21 cellular contexts compared by ENCODE assay signal in genomic region chr1:93801471-93801870, GRCh38.
DNase-seq lines count a peak whose midpoint lies in the region; ATAC-seq, FAIRE-seq and TF ChIP-seq lines count a peak whose summit lies in the region.
"Had no signal": no experiment of that assay in that cellular context is flagged by ENCODE, and none has a peak within 500 bp of the region (broad histone marks: within the 10 kb centered on the region; RNA-seq: fewer than 3 reads in every experiment).

No MANE protein-coding gene starts in this region.

- no peak overlapping the region for H3K27ac Mint-ChIP-seq in activated T-helper 17 cell treated with anti-CD3 and anti-CD28 coated beads, Interleukin-2, amount 50 U/mL, for 72 hours
- H3K27ac Mint-ChIP-seq: CD8-positive, alpha-beta T cell had no signal

- peak overlapping the region; percentile 16; the same call in 1 of the 2 replicates for H2BK120ac ChIP-seq in IMR-90 (ENCODE audit: low read depth, low read length)

- H3K36me3 Mint-ChIP-seq in activated T-helper 17 cell treated with anti-CD3 and anti-CD28 coated beads, Interleukin-2, amount 50 U/mL, for 72 hours (ENCODE audit: low read depth) = no peaks in the 10 kb centered on the region
- H3K36me3 Mint-ChIP-seq: CD8-positive, alpha-beta T cell had no signal

- no peak overlapping the region for H3K4ac ChIP-seq in IMR-90 (ENCODE audit: low read depth, low read length)

- BruUV-seq in IMR-90 (replicated peaks; lab: Mats Ljungman, UMichigan) = no TSS peak

- H3K9me1 ChIP-seq in IMR-90 (ENCODE audit: insufficient read depth, low read length) = peaks cover 3% of the 10 kb centered on the region; the same call in 1 of the 2 replicates
- H3K9me1 ChIP-seq in keratinocyte (ENCODE audit: control insufficient read depth, extremely low read depth, insufficient read depth, low read length) = no peaks in the 10 kb centered on the region

- DNase-seq in IMR-90 = peak; percentile 81
- DNase-seq in amniotic epithelial cell (ENCODE audit: low read depth) = peak; percentile 50
- DNase-seq in keratinocyte (ENCODE audit: low read depth, low spot score) = no peak
- no peak for DNase-seq in NCI-H1105 (lab: John Stamatoyannopoulos, UW)
- no peak for DNase-seq in D341Med (ENCODE audit: low spot score)
- DNase-seq: CD8-positive, alpha-beta T cell; GF-D8; KG1; NCI-H1417; NCI-H1694 treated with DMSO at 0.1 percent for 48 hours; NCI-H2081 treated with DMSO at 0.1 percent for 48 hours; NCI-H2171 treated with DMSO at 0.1 percent for 48 hours; NCI-H446; NCI-H526; OCI-M1; Right ventricle myocardium superior had no signal

- H3K14ac ChIP-seq in IMR-90 (replicated peaks; ENCODE audit: low read depth, low read length) = no peak overlapping the region

- WGBS in IMR-90 (ENCODE audit: extremely low coverage in 2 of 2, insufficient read length in 1 of 2), 2 experiments = no CpG with 5 or more reads among the region's 5 CpGs

- peaks cover 0 to 7% of the 10 kb centered on the region in 2 experiments; a peak in 2 of 4 replicates for H3K79me1 ChIP-seq in IMR-90 (ENCODE audit: low read depth in 1 of 2, low read length in 2 of 2)

- TF ChIP-seq POLR2A in IMR-90 (IDR thresholded peaks at IDR 0.05; ENCODE audit: low read depth, low read length) = no peak

- H3K4me1 Mint-ChIP-seq in activated T-helper 17 cell treated with anti-CD3 and anti-CD28 coated beads, Interleukin-2, amount 50 U/mL, for 72 hours = no peaks in the 10 kb centered on the region

- TF ChIP-seq RAD21 in IMR-90 (IDR thresholded peaks at IDR 0.05; ENCODE audit: low read length) = no peak

- H4K5ac ChIP-seq in IMR-90 (ENCODE audit: low read depth, low read length) = no peak overlapping the region

- no peak overlapping the region for H3K18ac ChIP-seq in IMR-90 (ENCODE audit: low read depth, low read length)

- in situ Hi-C loops in IMR-90 (cut with MboI; ENCODE audit: low sequenced_read_pairs) = no loop called here

- H3K27me3 ChIP-seq in IMR-90 (ENCODE audit: control insufficient read depth, insufficient read depth, low read length) = no peaks in the 10 kb centered on the region
- H3K27me3 ChIP-seq in keratinocyte (ENCODE audit: control insufficient read depth, extremely low read depth, insufficient read depth, low read length) = no peaks in the 10 kb centered on the region
- H3K27me3 ChIP-seq: BLaER1 had no signal

- H3K9me3 ChIP-seq in IMR-90 (ENCODE audit: control insufficient read depth, insufficient read depth, low read length) (no peaks in the 10 kb centered on the region), keratinocyte (ENCODE audit: control insufficient read depth, low read depth, low read length) (no peaks in the 10 kb centered on the region)

- FAIRE-seq in keratinocyte (lab: Jason Lieb, UNC) = peak; percentile 32
- FAIRE-seq: GM19239, H1 had no signal

- H3K27me3 Mint-ChIP-seq in activated T-helper 17 cell treated with anti-CD3 and anti-CD28 coated beads, Interleukin-2, amount 50 U/mL, for 72 hours = peaks cover 4% of the 10 kb centered on the region

- H3K79me2 ChIP-seq in keratinocyte (ENCODE audit: control insufficient read depth, insufficient read depth, low read length) = no peaks in the 10 kb centered on the region

- no peaks in the 10 kb centered on the region for H3K9me3 Mint-ChIP-seq in activated T-helper 17 cell treated with anti-CD3 and anti-CD28 coated beads, Interleukin-2, amount 50 U/mL, for 72 hours
- H3K9me3 Mint-ChIP-seq: CD8-positive, alpha-beta T cell had no signal

- H3K4me1 ChIP-seq in IMR-90 (ENCODE audit: control insufficient read depth, insufficient read depth, low read length) = peaks cover 16% of the 10 kb centered on the region
- peaks cover 23% of the 10 kb centered on the region for H3K4me1 ChIP-seq in keratinocyte (ENCODE audit: control insufficient read depth, extremely low read depth, insufficient read depth, low read length)

- H3K4me3 ChIP-seq in IMR-90 (ENCODE audit: insufficient read depth, low read depth, low read length) = no peak overlapping the region
- H3K4me3 ChIP-seq in keratinocyte (ENCODE audit: control insufficient read depth in 2 of 3, extremely low read depth in 1 of 3, insufficient read depth in 2 of 3, low read depth in 1 of 3, low read length in 3 of 3) = no peak overlapping the region
- H3K4me3 ChIP-seq: BLaER1 had no signal

- no peak overlapping the region for H3K27ac ChIP-seq in IMR-90 (ENCODE audit: insufficient read depth, low read length)
- H3K27ac ChIP-seq in keratinocyte (ENCODE audit: control insufficient read depth, insufficient read depth, low read length) = no peak overlapping the region
- H3K27ac ChIP-seq: BLaER1 had no signal

- CTCF ChIA-PET in IMR-90 (lab: Yijun Ruan, JAX) = interaction anchor here (0.5 to 1.1 kb wide), 3 partner anchors 10 to 151 kb away, joined by 3 read pairs; no protein-coding TSS in a partner anchor

- dilution Hi-C loops in IMR-90 (cut with HindIII; ENCODE audit: low sequenced_read_pairs, unreplicated experiment) (no loop called here), keratinocyte (cut with MboI; ENCODE audit: extremely low pct_ligation_motif_present, low sequenced_read_pairs) (no loop called here)

- no peak overlapping the region for H3K56ac ChIP-seq in IMR-90 (ENCODE audit: extremely low read depth, insufficient read depth, low read length)

- ATAC-seq in IMR-90 (ENCODE audit: low read depth) (peak; percentile 19; the same call in 1 of the 2 replicates), GM19455 (IDR thresholded peaks at IDR 0.05; ENCODE audit: unreplicated experiment) (no peak)
- no peak for ATAC-seq in activated T-helper 17 cell treated with anti-CD3 and anti-CD28 coated beads, Interleukin-2, amount 50 U/mL, for 72 hours (replicated peaks)
- ATAC-seq: CD8-positive, alpha-beta T cell had no signal

- 0 out of 3 replicates have a peak overlapping the region, but pooled peaks have one; percentile 23 for H2BK15ac ChIP-seq in IMR-90 (ENCODE audit: low read depth, low read length)

- H3K4me2 ChIP-seq in IMR-90 (ENCODE audit: low read depth, low read length) = no peak overlapping the region
- H3K4me2 ChIP-seq in keratinocyte (ENCODE audit: control insufficient read depth, extremely low read depth, insufficient read depth, low read depth, low read length) = no peak overlapping the region
- H3K4me2 ChIP-seq: BLaER1 had no signal

- H2AK9ac ChIP-seq in IMR-90 (replicated peaks; ENCODE audit: low read depth, low read length, poor library complexity) = no peak overlapping the region

- H2AK5ac ChIP-seq in IMR-90 (ENCODE audit: low read depth, low read length) = no peak overlapping the region

- H3K36me3 ChIP-seq in IMR-90 (ENCODE audit: control insufficient read depth, insufficient read depth, low read length) (no peaks in the 10 kb centered on the region), keratinocyte (ENCODE audit: control insufficient read depth in 2 of 2, extremely low read depth in 1 of 2, insufficient read depth in 2 of 2, low read length in 2 of 2) (no peaks in the 10 kb centered on the region)
- H3K36me3 ChIP-seq: BLaER1 had no signal

- H4K8ac ChIP-seq in IMR-90 (ENCODE audit: low read depth in 2 of 2, low read length in 2 of 2) = no peak overlapping the region

- H3K9ac ChIP-seq in IMR-90 (ENCODE audit: low read depth, low read length) (no peak overlapping the region), keratinocyte (ENCODE audit: control insufficient read depth, extremely low read depth, insufficient read depth, low read length) (no peak overlapping the region)
- H3K9ac ChIP-seq: BLaER1 had no signal

- H4K20me1 ChIP-seq in IMR-90 (ENCODE audit: insufficient read depth, low read length) = no peaks in the 10 kb centered on the region
- H4K20me1 ChIP-seq in keratinocyte (ENCODE audit: control insufficient read depth, extremely low read depth, insufficient read depth, low read length) = no peaks in the 10 kb centered on the region
- H4K20me1 ChIP-seq: BLaER1 had no signal

- H2AFZ ChIP-seq in IMR-90 (replicated peaks; ENCODE audit: low read length, poor library complexity) (no peak overlapping the region), keratinocyte (ENCODE audit: control insufficient read depth, low read length) (no peak overlapping the region)

- TF ChIP-seq CTCF in IMR-90 (conservative IDR thresholded peaks at IDR 0.05; ENCODE audit: low read depth, low read length) (no peak), keratinocyte (optimal IDR thresholded peaks at IDR 0.05 in 1 of 3, IDR thresholded peaks at IDR 0.05 in 1 of 3, conservative IDR thresholded peaks at IDR 0.05 in 1 of 3; ENCODE audit: extremely low read depth in 1 of 3, insufficient read depth in 2 of 3, low read length in 3 of 3) (no peak)

- H2BK20ac ChIP-seq in IMR-90 (ENCODE audit: low read depth, low read length) = no peak overlapping the region

- intact Hi-C loops in IMR-90 (cut with micrococcal nuclease) = loop anchor here (5.0 kb wide), 1 partner anchor 44 kb away; no protein-coding TSS in a partner anchor

- POLR2A ChIA-PET in IMR-90 (lab: Charles Lee; ENCODE audit: unreplicated experiment) = no interaction called here

- no peak overlapping the region for H4K91ac ChIP-seq in IMR-90 (ENCODE audit: insufficient read depth, low read depth, low read length)

- no peak overlapping the region for H3K23ac ChIP-seq in IMR-90 (ENCODE audit: low read depth, low read length)

- no peak overlapping the region for H2BK5ac ChIP-seq in IMR-90 (ENCODE audit: low read depth, low read length, poor library complexity, severe bottlenecking)

- no peak overlapping the region for H3K4me3 Mint-ChIP-seq in activated T-helper 17 cell treated with anti-CD3 and anti-CD28 coated beads, Interleukin-2, amount 50 U/mL, for 72 hours
- H3K4me3 Mint-ChIP-seq: CD8-positive, alpha-beta T cell had no signal

TF ChIP-seq in IMR-90, 13 proteins besides CTCF, POLR2A, EP300 and RAD21 (continues in another document):
- TF ChIP-seq BHLHE40 (IDR thresholded peaks at IDR 0.05; ENCODE audit: low read depth, low read length) (peak; percentile 21; the same call in 1 of the 2 replicates), SMC3 (IDR thresholded peaks at IDR 0.05; ENCODE audit: low read depth, low read length) (no peak), NFE2L2 (IDR thresholded peaks at IDR 0.05; ENCODE audit: low read depth, low read length) (no peak), MXI1 (IDR thresholded peaks at IDR 0.05; ENCODE audit: borderline replicate concordance, low read depth, low read length) (no peak), FOS (IDR thresholded peaks at IDR 0.05; ENCODE audit: low read depth, low read length) (peak; percentile 15; the same call in 1 of the 2 replicates), CHD1 (IDR thresholded peaks at IDR 0.05; ENCODE audit: low read depth, low read length) (no peak), RCOR1 (IDR thresholded peaks at IDR 0.05; ENCODE audit: insufficient replicate concordance, low read length) (no peak), MAFK (IDR thresholded peaks at IDR 0.05; ENCODE audit: low read depth, low read length) (no peak)
- TF ChIP-seq, protein P1, sequence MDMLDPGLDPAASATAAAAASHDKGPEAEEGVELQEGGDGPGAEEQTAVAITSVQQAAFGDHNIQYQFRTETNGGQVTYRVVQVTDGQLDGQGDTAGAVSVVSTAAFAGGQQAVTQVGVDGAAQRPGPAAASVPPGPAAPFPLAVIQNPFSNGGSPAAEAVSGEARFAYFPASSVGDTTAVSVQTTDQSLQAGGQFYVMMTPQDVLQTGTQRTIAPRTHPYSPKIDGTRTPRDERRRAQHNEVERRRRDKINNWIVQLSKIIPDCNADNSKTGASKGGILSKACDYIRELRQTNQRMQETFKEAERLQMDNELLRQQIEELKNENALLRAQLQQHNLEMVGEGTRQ (IDR thresholded peaks at IDR 0.05; ENCODE audit: low read depth, low read length) = no peak

Comparison
In these comparisons a context has a peak if more than half of its experiments do, and no peak if none do; other contexts are left out.
1. DNase-seq: peak in IMR-90 (single experiment) and amniotic epithelial cell (single experiment); none in keratinocyte (single experiment), NCI-H1105 (single experiment) and D341Med (single experiment).